In genomic region chr12:124917135-124917840, GRCh38 we compare ENCODE assay signal across 8 cellular contexts. TPM values are rescaled to one million over a fixed set of nuclear protein-coding genes. Genes with fewer than 3 reads are reported as not detected.
DNase-seq lines count a peak whose midpoint lies in the region; ATAC-seq and TF ChIP-seq lines count a peak whose summit lies in the region.

No MANE protein-coding gene starts in this region.

- peak overlapping the region; percentile 98 for H3K9ac ChIP-seq in mammary epithelial cell (ENCODE audit: insufficient read depth, low read length)

- no peaks in the 10 kb centered on the region for H3K9me3 ChIP-seq in mammary epithelial cell (replicated peaks; ENCODE audit: insufficient read depth, low read length)

- peak overlapping the region; percentile 100 for H3K27ac ChIP-seq in mammary epithelial cell (ENCODE audit: insufficient read depth, low read depth, low read length)

- peaks cover 14% of the 10 kb centered on the region for H4K20me1 ChIP-seq in mammary epithelial cell (ENCODE audit: insufficient read depth, low read length)

- peaks cover 29% of the 10 kb centered on the region for H3K4me1 ChIP-seq in mammary epithelial cell (ENCODE audit: insufficient read depth, low read length)

- peak overlapping the region; percentile 45 for H2AFZ ChIP-seq in mammary epithelial cell (ENCODE audit: low read depth, low read length)

- POLR2A ChIA-PET in T-cell (lab: Charles Lee) = interaction anchor here (0.6 to 3.2 kb wide), 8 partner anchors 7 to 28 kb away, joined by 3 to 23 read pairs (median 8); no protein-coding TSS in a partner anchor

- H3K9me3 Mint-ChIP-seq in T-cell = no peaks in the 10 kb centered on the region

- H3K36me3 ChIP-seq in mammary epithelial cell (ENCODE audit: insufficient read depth, low read length) = peaks cover 4% of the 10 kb centered on the region

- H3K36me3 Mint-ChIP-seq in T-cell = peaks cover 23% of the 10 kb centered on the region

- WGBS in mammary epithelial cell (ENCODE audit: low coverage, missing lambda C conversion rate) = under 1% methylated on average over 19 of the region's 19 CpGs

- intact Hi-C loops in mammary epithelial cell (cut with micrococcal nuclease) = loop anchor here (1.0 kb wide), 1 partner anchor 10 kb away; no protein-coding TSS in a partner anchor

- ATAC-seq in GM18519 (IDR thresholded peaks at IDR 0.05; ENCODE audit: low FRiP score, unreplicated experiment) = peak; percentile 31
- peak; percentile 43 for ATAC-seq in HG03039 (IDR thresholded peaks at IDR 0.05; ENCODE audit: unreplicated experiment)
- peak; percentile 75 to 84 (median 80) for ATAC-seq in T-cell (replicated peaks in 1 of 4)

- no TSS peak for BruUV-seq in mammary epithelial cell (replicated peaks; lab: Mats Ljungman, UMichigan)

- peak overlapping the region; percentile 99 to 100 (median 100) for H3K4me3 Mint-ChIP-seq in T-cell

- DNase-seq in T-cell (peak; percentile 74 to 97 (median 92)), mammary epithelial cell (peak; percentile 100), islet precursor cell (peak; percentile 100), SIG-M5 (lab: John Stamatoyannopoulos, UW) (no peak), NCI-H2196 treated with DMSO at 0.1 percent for 48 hours (lab: John Stamatoyannopoulos, UW; ENCODE audit: unreplicated experiment) (no peak)
- DNase-seq in stimulated activated CD4-positive, alpha-beta T cell treated with anti-CD3 and anti-CD28 coated beads, Interleukin-15, amount 100 ng/mL, for 48 hours (ENCODE audit: low read depth in 2 of 2) = peak; percentile 91 to 93

- H3K27me3 Mint-ChIP-seq in T-cell = peaks cover 0 to 8% of the 10 kb centered on the region in 2 donors

- dilution Hi-C loops in mammary epithelial cell (cut with HindIII; ENCODE audit: low sequenced_read_pairs) = loop anchor here (5.0 kb wide), 1 partner anchor 50 kb away; no protein-coding TSS in a partner anchor

- H3K4me1 Mint-ChIP-seq in T-cell = peaks cover 87 to 96% (median 89%) of the 10 kb centered on the region in 3 donors

- no peak for TF ChIP-seq CTCF in mammary epithelial cell (conservative IDR thresholded peaks at IDR 0.05 in 1 of 2, IDR thresholded peaks at IDR 0.05 in 1 of 2; ENCODE audit: extremely low read depth in 1 of 2, insufficient read depth in 1 of 2, low read depth in 1 of 2, low read length in 2 of 2)

- in situ Hi-C loops in mammary epithelial cell (cut with MboI; ENCODE audit: low sequenced_read_pairs in 2 of 2) = no loop called here

- peak overlapping the region; percentile 98 to 99 for H3K27ac Mint-ChIP-seq in T-cell

- H3K4me2 ChIP-seq in mammary epithelial cell (ENCODE audit: insufficient read depth, low read depth, low read length) = peak overlapping the region; percentile 90

- H3K79me2 ChIP-seq in mammary epithelial cell (ENCODE audit: insufficient read depth, low read length) = peaks cover 37% of the 10 kb centered on the region

- H3K27me3 ChIP-seq in mammary epithelial cell (ENCODE audit: insufficient read depth, low read length) = no peaks in the 10 kb centered on the region

- CTCF ChIA-PET in T-cell (lab: Charles Lee) = interaction anchor here (0.6 to 5.1 kb wide), 7 partner anchors 9 to 147 kb away, joined by 3 to 64 read pairs (median 7); no protein-coding TSS in a partner anchor
- CTCF ChIA-PET in mammary epithelial cell (lab: Charles Lee; ENCODE audit: low non-redundant PET) = interaction anchor here (0.6 to 1.3 kb wide), 3 partner anchors 11 to 24 kb away, joined by 3 to 5 read pairs (median 4); no protein-coding TSS in a partner anchor

- peak overlapping the region; percentile 35 to 41 (median 36) for H3K4me3 ChIP-seq in mammary epithelial cell (replicated peaks in 1 of 3; ENCODE audit: insufficient read depth in 1 of 3, low read depth in 2 of 3, low read length in 3 of 3)

RNA-seq across cellular contexts. Expression of gene UBC, which starts 2.8 kb away (rescaled TPM):
- total RNA-seq in T-cell (1,000 to 10,000 TPM in 2 of 5 donors, 100 to 1,000 TPM in 3; 786 to 1,410 (median 885) TPM), mammary epithelial cell (1,000 to 10,000 TPM; 1,187 to 2,186 TPM)
- polyA plus RNA-seq in mammary epithelial cell = 3,278 TPM
- 2,197 TPM for polyA minus RNA-seq in mammary epithelial cell

RNA-seq across cellular contexts. Expression of gene SCARB1, which starts 53.6 kb away (rescaled TPM):
- total RNA-seq in T-cell = 1 to 10 TPM; 3.1 to 5.6 (median 4.5) TPM
- total RNA-seq in mammary epithelial cell = 10 to 100 TPM; 44.8 to 60.9 TPM
- 122 TPM for polyA plus RNA-seq in mammary epithelial cell
- 117 TPM for polyA minus RNA-seq in mammary epithelial cell

Comparison
In these comparisons a context has a peak if more than half of its experiments do, and no peak if none do; other contexts are left out.
1. DNase-seq: peak in T-cell (34 of 34), mammary epithelial cell (single experiment), islet precursor cell (single experiment) and stimulated activated CD4-positive, alpha-beta T cell treated with anti-CD3 and anti-CD28 coated beads, Interleukin-15, amount 100 ng/mL, for 48 hours (2 of 2); none in SIG-M5 (single experiment) and NCI-H2196 treated with DMSO at 0.1 percent for 48 hours (single experiment).
2. RNA of gene SCARB1, which starts 53.6 kb away (total RNA-seq): 44.8 to 60.9 TPM in mammary epithelial cell; 3.1 to 5.6 TPM in T-cell; every median in the first group is over 4 times any median in the second.
3. Peak in every context shown above with its lines, with median percentiles within 50 percentile points of each other: ATAC-seq.